23 cellular contexts compared by ENCODE assay signal in genomic region chr1:183812111-183812510, GRCh38. TPM values are rescaled to one million over a fixed set of nuclear protein-coding genes. Genes with fewer than 3 reads are reported as not detected.
DNase-seq lines count a peak whose midpoint lies in the region; ATAC-seq and TF ChIP-seq lines count a peak whose summit lies in the region.
"Had no signal": no experiment of that assay in that cellular context is flagged by ENCODE, and none has a peak within 500 bp of the region (broad histone marks: within the 10 kb centered on the region; RNA-seq: fewer than 3 reads in every experiment).

No MANE protein-coding gene starts in this region.

- peaks cover 66% of the 10 kb centered on the region for H3K4me1 Mint-ChIP-seq in neural progenitor cell
- H3K4me1 Mint-ChIP-seq: central memory CD8-positive, alpha-beta T cell; natural killer cell had no signal

- H3K36me3 Mint-ChIP-seq in neural progenitor cell: peaks cover 16% of the 10 kb centered on the region
- H3K36me3 Mint-ChIP-seq: natural killer cell had no signal

- TF ChIP-seq CTCF in fibroblast of pulmonary artery (IDR thresholded peaks at IDR 0.05; ENCODE audit: low read length, missing control alignments) (no peak), neural progenitor cell (IDR thresholded peaks at IDR 0.05) (no peak)

- H4K20me1 ChIP-seq in BLaER1 treated with 17β-estradiol and CSF1 and Interleukin-3, amounts not matched to agents 10 nM and 100 nM: peaks cover 5 to 100% (median 53%) of the 10 kb centered on the region in 11 experiments; a peak in 17 of 22 replicates
- peaks cover 6% of the 10 kb centered on the region for H4K20me1 ChIP-seq in neural progenitor cell (ENCODE audit: low read depth)

- peaks cover 44% of the 10 kb centered on the region for H3F3A ChIP-seq in neural progenitor cell (ENCODE audit: low read depth)

- peak overlapping the region in 10 of 11 experiments; percentile 52 to 94 (median 85); a peak in 17 of 22 replicates for H3K4me2 ChIP-seq in BLaER1 treated with 17β-estradiol and CSF1 and Interleukin-3, amounts not matched to agents 10 nM and 100 nM
- H3K4me2 ChIP-seq in neural progenitor cell: peak overlapping the region; percentile 47

- H3K27me3 Mint-ChIP-seq in neural progenitor cell (ENCODE audit: insufficient read depth, low read depth): no peaks in the 10 kb centered on the region

- H3K9me3 ChIP-seq in BLaER1 treated with 17β-estradiol and CSF1 and Interleukin-3, amounts not matched to agents 10 nM and 100 nM (replicated peaks in 1 of 11): peaks cover 0 to 4% (median 0%) of the 10 kb centered on the region in 11 experiments; a peak in 3 of 22 replicates
- no peaks in the 10 kb centered on the region for H3K9me3 ChIP-seq in SJSA1 (replicated peaks)
- H3K9me3 ChIP-seq in neural progenitor cell (ENCODE audit: low read depth): no peaks in the 10 kb centered on the region

- no peak for ATAC-seq in GM21723 (IDR thresholded peaks at IDR 0.05; ENCODE audit: unreplicated experiment)
- ATAC-seq: esophagus mucosa, natural killer cell had no signal

- H3K27ac Mint-ChIP-seq in neural progenitor cell: peak overlapping the region; percentile 90
- H3K27ac Mint-ChIP-seq: activated naive CD4-positive, alpha-beta T cell treated with anti-CD3 and anti-CD28 coated beads for 36 hours; CD14-positive monocyte; natural killer cell had no signal

- in situ Hi-C loops in G401 (cut with HindIII; ENCODE audit: low sequenced_read_pairs): no loop called here

- H3K27me3 ChIP-seq in BLaER1 treated with 17β-estradiol and CSF1 and Interleukin-3, amounts not matched to agents 10 nM and 100 nM: no peaks in the 10 kb centered on the region
- H3K27me3 ChIP-seq in SJSA1 (replicated peaks) (no peaks in the 10 kb centered on the region), neural progenitor cell (no peaks in the 10 kb centered on the region)

- H3K27ac ChIP-seq in BLaER1 treated with 17β-estradiol and CSF1 and Interleukin-3, amounts not matched to agents 10 nM and 100 nM: 0 out of 22 replicates have a peak overlapping the region, but pooled peaks of 1 of the 11 experiments have one; percentile 2
- peak overlapping the region; percentile 42 for H3K27ac ChIP-seq in SJSA1
- H3K27ac ChIP-seq in neural progenitor cell: no peak overlapping the region
- H3K27ac ChIP-seq: parathyroid adenoma had no signal

- DNase-seq in SJSA1 (ENCODE audit: low read depth in 1 of 2, low spot score in 2 of 2) (no peak), fibroblast of pulmonary artery (ENCODE audit: low read depth) (peak; percentile 39), neural progenitor cell (ENCODE audit: low spot score) (no peak), G401 (ENCODE audit: low spot score) (no peak), RPMI8226 (no peak), NCI-H774 (lab: John Stamatoyannopoulos, UW) (no peak)
- DNase-seq: activated CD4-positive, CD25-positive, alpha-beta regulatory T cell treated with anti-CD3 and anti-CD28 coated beads, Interleukin-2, amount 50 U/mL, for 72 hours; activated CD8-positive, alpha-beta memory T cell treated with anti-CD3 and anti-CD28 coated beads for 24 hours; activated naive CD4-positive, alpha-beta T cell treated with anti-CD3 and anti-CD28 coated beads for 36 hours; activated T-cell treated with anti-CD3 and anti-CD28 coated beads, Interleukin-2, amount 50 U/mL, for 48 hours; amniotic stem cell; effector CD8-positive, alpha-beta T cell; HCEC 1CT; Karpas-422; natural killer cell; NCI-H1694 treated with DMSO at 0.1 percent for 48 hours; stimulated activated CD4-positive, alpha-beta T cell treated with anti-CD3 and anti-CD28 coated beads, Interleukin-1b, Interleukin-23, amount 100 ng/mL, for 48 hours had no signal

- peaks cover 35 to 99% (median 67%) of the 10 kb centered on the region in 11 experiments for H3K36me3 ChIP-seq in BLaER1 treated with 17β-estradiol and CSF1 and Interleukin-3, amounts not matched to agents 10 nM and 100 nM
- H3K36me3 ChIP-seq in SJSA1 (peaks cover 6% of the 10 kb centered on the region; the same call in 1 of the 2 replicates), neural progenitor cell (no peaks in the 10 kb centered on the region)

- peaks cover 81 to 97% (median 88%) of the 10 kb centered on the region in 10 experiments for H3K4me1 ChIP-seq in BLaER1 treated with 17β-estradiol and CSF1 and Interleukin-3, amounts not matched to agents 10 nM and 100 nM
- H3K4me1 ChIP-seq in SJSA1 (replicated peaks): peaks cover 65% of the 10 kb centered on the region
- peaks cover 78% of the 10 kb centered on the region for H3K4me1 ChIP-seq in neural progenitor cell
- H3K4me1 ChIP-seq: parathyroid adenoma had no signal

- H3K9me3 Mint-ChIP-seq in neural progenitor cell: no peaks in the 10 kb centered on the region
- H3K9me3 Mint-ChIP-seq: activated naive CD4-positive, alpha-beta T cell treated with anti-CD3 and anti-CD28 coated beads for 36 hours; CD14-positive monocyte; central memory CD8-positive, alpha-beta T cell; natural killer cell had no signal

- H3K4me3 Mint-ChIP-seq in neural progenitor cell: no peak overlapping the region
- H3K4me3 Mint-ChIP-seq: activated naive CD4-positive, alpha-beta T cell treated with anti-CD3 and anti-CD28 coated beads for 36 hours; CD14-positive monocyte; central memory CD8-positive, alpha-beta T cell; natural killer cell had no signal

- H3K4me3 ChIP-seq in BLaER1 treated with 17β-estradiol and CSF1 and Interleukin-3, amounts not matched to agents 10 nM and 100 nM: peak overlapping the region in 3 of 10 experiments; percentile 76 to 80 (median 76); a peak in 6 of 20 replicates
- H3K4me3 ChIP-seq in SJSA1 (no peak overlapping the region), fibroblast of pulmonary artery (replicated peaks; ENCODE audit: low read depth, low read length) (no peak overlapping the region), neural progenitor cell (no peak overlapping the region)

- H3K9ac ChIP-seq in BLaER1 treated with 17β-estradiol and CSF1 and Interleukin-3, amounts not matched to agents 10 nM and 100 nM: peak overlapping the region in 2 of 11 experiments; percentile 93 to 96; a peak in 4 of 22 replicates
- no peak overlapping the region for H3K9ac ChIP-seq in neural progenitor cell
- H3K9ac ChIP-seq: parathyroid adenoma had no signal

- no peak overlapping the region for H2AFZ ChIP-seq in neural progenitor cell (replicated peaks)
- H2AFZ ChIP-seq: parathyroid adenoma had no signal

- H3K79me2 ChIP-seq in neural progenitor cell (ENCODE audit: low read depth): peaks cover 86% of the 10 kb centered on the region

RNA-seq across cellular contexts. Expression of gene RGL1, which starts 7.2 kb away (rescaled TPM):
- total RNA-seq in SJSA1 (2014; rRNA removed; shearing (Covaris generic)): 23.2 and 28.2 TPM in 2 replicates
- total RNA-seq in neural progenitor cell (ENCODE audit: low replicate concordance): 13.5 and 15.0 TPM in 2 replicates
- total RNA-seq in G401 (2014; rRNA removed; shearing (Covaris generic)): 3.4 and 3.7 TPM in 2 replicates
